ENCODE assay signal across 21 cellular contexts in the genomic region with DNA sequence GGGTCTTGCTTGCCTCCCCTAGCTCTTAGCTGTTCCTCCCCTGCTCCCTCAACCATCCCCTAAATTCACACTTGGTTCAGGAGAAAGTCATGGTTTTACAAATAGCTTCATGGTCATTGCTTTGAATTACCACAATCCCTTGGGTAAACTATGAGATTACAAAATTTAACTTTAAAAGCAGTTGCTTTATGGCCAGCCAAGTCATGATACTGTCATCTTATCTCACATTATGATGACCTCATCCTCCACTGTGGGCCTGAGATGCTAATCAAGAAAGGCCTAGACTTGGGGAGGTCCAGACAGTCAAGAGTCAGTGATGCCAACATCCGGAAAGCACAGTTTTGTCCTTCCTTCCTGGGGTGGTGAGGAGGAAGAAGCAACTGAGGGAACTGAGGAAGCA. TPM values are rescaled to one million over a fixed set of nuclear protein-coding genes. Genes with fewer than 3 reads are reported as not detected.
DNase-seq lines count a peak whose midpoint lies in the region; ATAC-seq and TF ChIP-seq lines count a peak whose summit lies in the region.
"Had no signal": no experiment of that assay in that cellular context is flagged by ENCODE, and none has a peak within 500 bp of the region (broad histone marks: within the 10 kb centered on the region; RNA-seq: fewer than 3 reads in every experiment).

No MANE protein-coding gene starts in this region.

- H3K4me2 ChIP-seq in PC-3 (ENCODE audit: low read length) (peak overlapping the region; percentile 32; the same call in 1 of the 2 replicates), osteoblast (ENCODE audit: insufficient read depth, low read length) (peak overlapping the region; percentile 1), neural progenitor cell (no peak overlapping the region)

- intact Hi-C loops in PC-3 (cut with micrococcal nuclease): no loop called here

- TF ChIP-seq CTCF in HEK293 (tag by site-specific recombination; IDR thresholded peaks at IDR 0.05) (no peak), PC-3 (conservative IDR thresholded peaks at IDR 0.05; ENCODE audit: low read depth, low read length) (no peak), epithelial cell of esophagus (IDR thresholded peaks at IDR 0.05; ENCODE audit: insufficient read depth, low read depth, low read length, missing control alignments) (no peak), osteoblast (IDR thresholded peaks at IDR 0.05; ENCODE audit: extremely low read depth, low read depth, low read length) (no peak), neural progenitor cell (IDR thresholded peaks at IDR 0.05) (no peak)

- H3K27ac ChIP-seq in HEK293 (ENCODE audit: extremely low read depth, low read depth, low read length) (no peak overlapping the region), PC-3 (ENCODE audit: low read length) (peak overlapping the region; percentile 75), osteoblast (ENCODE audit: low read depth, low read length) (peak overlapping the region; percentile 62), neural progenitor cell (no peak overlapping the region)
- H3K27ac ChIP-seq: body of pancreas, right atrium auricular region had no signal

- H3K4me1 ChIP-seq in HEK293 (ENCODE audit: control insufficient read depth, insufficient read depth, low read length) (no peaks in the 10 kb centered on the region), PC-3 (ENCODE audit: insufficient read depth, low read length) (peaks cover 41% of the 10 kb centered on the region), osteoblast (ENCODE audit: insufficient read depth, low read length) (peaks cover 11% of the 10 kb centered on the region), neural progenitor cell (no peaks in the 10 kb centered on the region)
- H3K4me1 ChIP-seq: body of pancreas, right atrium auricular region had no signal

- ATAC-seq in PC-3: peak; percentile 62
- ATAC-seq in GM21367 (IDR thresholded peaks at IDR 0.05; ENCODE audit: unreplicated experiment): no peak
- ATAC-seq: activated CD4-positive, alpha-beta T cell treated with anti-CD3 and anti-CD28 coated beads for 36 hours; body of pancreas; effector memory CD8-positive, alpha-beta T cell had no signal

- H2AFZ ChIP-seq in PC-3 (ENCODE audit: low read length) (0 out of 2 replicates have a peak overlapping the region, but pooled peaks have one; percentile 28), osteoblast (ENCODE audit: low read length) (no peak overlapping the region), neural progenitor cell (replicated peaks) (no peak overlapping the region)

- peaks cover 6% of the 10 kb centered on the region for H3K9me3 Mint-ChIP-seq in neural progenitor cell
- H3K9me3 Mint-ChIP-seq: activated naive CD4-positive, alpha-beta T cell treated with anti-CD3 and anti-CD28 coated beads, Interleukin-2, amount 50 U/mL, for 24 hours; effector memory CD8-positive, alpha-beta T cell had no signal

- no peaks in the 10 kb centered on the region for H3K4me1 Mint-ChIP-seq in neural progenitor cell
- H3K4me1 Mint-ChIP-seq: activated naive CD4-positive, alpha-beta T cell treated with anti-CD3 and anti-CD28 coated beads, Interleukin-2, amount 50 U/mL, for 24 hours; B cell had no signal

- no TSS peak for BruUV-seq in PC-3 (replicated peaks; lab: Mats Ljungman, UMichigan)

- POLR2A ChIA-PET in HEK293 (lab: Yijun Ruan, JAX) (no interaction called here), PC-3 (lab: Charles Lee; ENCODE audit: unreplicated experiment) (no interaction called here)

- no peaks in the 10 kb centered on the region; a peak in 1 of 3 replicates for H3K36me3 ChIP-seq in HEK293 (ENCODE audit: control insufficient read depth in 2 of 2, insufficient read depth in 1 of 2, low read length in 2 of 2)
- H3K36me3 ChIP-seq in PC-3 (ENCODE audit: low read depth, low read length): no peaks in the 10 kb centered on the region
- no peaks in the 10 kb centered on the region for H3K36me3 ChIP-seq in osteoblast (ENCODE audit: insufficient read depth, low read length)
- no peaks in the 10 kb centered on the region for H3K36me3 ChIP-seq in neural progenitor cell
- H3K36me3 ChIP-seq: right atrium auricular region had no signal

- H3K27me3 Mint-ChIP-seq in neural progenitor cell (ENCODE audit: insufficient read depth, low read depth): peaks cover 5% of the 10 kb centered on the region
- H3K27me3 Mint-ChIP-seq: activated CD4-positive, alpha-beta T cell treated with anti-CD3 and anti-CD28 coated beads for 36 hours; activated naive CD4-positive, alpha-beta T cell treated with anti-CD3 and anti-CD28 coated beads, Interleukin-2, amount 50 U/mL, for 24 hours; B cell; effector memory CD8-positive, alpha-beta T cell had no signal

- no peak overlapping the region for H3K4me3 ChIP-seq in HEK293 (ENCODE audit: low read depth, low read length)
- no peak overlapping the region for H3K4me3 ChIP-seq in PC-3 (ENCODE audit: low read length)
- no peak overlapping the region for H3K4me3 ChIP-seq in epithelial cell of esophagus (ENCODE audit: low read length)
- H3K4me3 ChIP-seq in osteoblast (ENCODE audit: insufficient read depth, low read length): no peak overlapping the region
- H3K4me3 ChIP-seq in neural progenitor cell: no peak overlapping the region
- H3K4me3 ChIP-seq: body of pancreas, right atrium auricular region had no signal

- H3K79me2 ChIP-seq in PC-3 (ENCODE audit: low read length): no peaks in the 10 kb centered on the region
- H3K79me2 ChIP-seq in osteoblast (ENCODE audit: insufficient read depth, low read length): no peaks in the 10 kb centered on the region
- H3K79me2 ChIP-seq in neural progenitor cell (ENCODE audit: low read depth): no peaks in the 10 kb centered on the region

- H3K9me2 ChIP-seq in PC-3 (replicated peaks; ENCODE audit: low read length): no peaks in the 10 kb centered on the region

- H4K20me1 ChIP-seq in PC-3 (ENCODE audit: low read length) (no peaks in the 10 kb centered on the region), osteoblast (ENCODE audit: insufficient read depth, low read length) (no peaks in the 10 kb centered on the region), neural progenitor cell (ENCODE audit: low read depth) (no peaks in the 10 kb centered on the region)

- CTCF ChIA-PET in HEK293 (lab: Yijun Ruan, JAX) (interaction anchor here (0.6 kb wide), 1 partner anchor 17 kb away, joined by 3 read pairs; no protein-coding TSS in a partner anchor), PC-3 (lab: Charles Lee) (interaction anchor here (0.6 kb wide), 3 partner anchors 20 to 1242 kb away, joined by 3 to 7 read pairs (median 3); no protein-coding TSS in a partner anchor)

- H3K9me3 ChIP-seq in HEK293 (ENCODE audit: control insufficient read depth, insufficient read depth, low read depth, low read length) (no peaks in the 10 kb centered on the region), PC-3 (ENCODE audit: low read length) (no peaks in the 10 kb centered on the region), osteoblast (ENCODE audit: low read depth, low read length) (no peaks in the 10 kb centered on the region), neural progenitor cell (ENCODE audit: low read depth) (no peaks in the 10 kb centered on the region)
- H3K9me3 ChIP-seq: body of pancreas, right atrium auricular region had no signal

- H3F3A ChIP-seq in PC-3 (ENCODE audit: low read length, unreplicated experiment) (no peaks in the 10 kb centered on the region), neural progenitor cell (ENCODE audit: low read depth) (no peaks in the 10 kb centered on the region)

- no peaks in the 10 kb centered on the region for H3K27me3 ChIP-seq in PC-3 (ENCODE audit: low read length)
- H3K27me3 ChIP-seq in osteoblast (ENCODE audit: insufficient read depth, low read length): no peaks in the 10 kb centered on the region
- no peaks in the 10 kb centered on the region for H3K27me3 ChIP-seq in neural progenitor cell
- H3K27me3 ChIP-seq: body of pancreas, right atrium auricular region had no signal

- DNase-seq in PC-3 (peak; percentile 79), epithelial cell of esophagus (ENCODE audit: low read depth) (peak; percentile 14), osteoblast (ENCODE audit: insufficient read length, low spot score, missing footprints) (no peak), Ammon's horn (ENCODE audit: low spot score) (no peak), neural progenitor cell (ENCODE audit: low spot score) (no peak)
- DNase-seq: activated CD4-positive, alpha-beta T cell treated with anti-CD3 and anti-CD28 coated beads for 36 hours; body of pancreas; effector memory CD8-positive, alpha-beta T cell; hypothalamus; KG1; NCI-H1930; stimulated activated CD8-positive, alpha-beta memory T cell treated with anti-CD3 and anti-CD28 coated beads, Interleukin-4, amount 100 ng/mL, for 48 hours; SW 1271 had no signal

- no peak overlapping the region for H3K4me3 Mint-ChIP-seq in neural progenitor cell
- H3K4me3 Mint-ChIP-seq: activated CD4-positive, alpha-beta T cell treated with anti-CD3 and anti-CD28 coated beads for 36 hours; activated naive CD4-positive, alpha-beta T cell treated with anti-CD3 and anti-CD28 coated beads, Interleukin-2, amount 50 U/mL, for 24 hours; B cell; effector memory CD8-positive, alpha-beta T cell had no signal

- peak overlapping the region; percentile 19; the same call in 1 of the 2 replicates for H3K9ac ChIP-seq in PC-3 (ENCODE audit: low read length)
- no peak overlapping the region for H3K9ac ChIP-seq in neural progenitor cell

- H3K27ac Mint-ChIP-seq in neural progenitor cell: no peak overlapping the region
- H3K27ac Mint-ChIP-seq: activated CD4-positive, alpha-beta T cell treated with anti-CD3 and anti-CD28 coated beads for 36 hours; activated naive CD4-positive, alpha-beta T cell treated with anti-CD3 and anti-CD28 coated beads, Interleukin-2, amount 50 U/mL, for 24 hours; B cell; effector memory CD8-positive, alpha-beta T cell had no signal

- H3K36me3 Mint-ChIP-seq in neural progenitor cell: no peaks in the 10 kb centered on the region

TF ChIP-seq in HEK293, 187 proteins besides CTCF, POLR2A, EP300 and RAD21 (continues in another document):
- TF ChIP-seq, protein P1, sequence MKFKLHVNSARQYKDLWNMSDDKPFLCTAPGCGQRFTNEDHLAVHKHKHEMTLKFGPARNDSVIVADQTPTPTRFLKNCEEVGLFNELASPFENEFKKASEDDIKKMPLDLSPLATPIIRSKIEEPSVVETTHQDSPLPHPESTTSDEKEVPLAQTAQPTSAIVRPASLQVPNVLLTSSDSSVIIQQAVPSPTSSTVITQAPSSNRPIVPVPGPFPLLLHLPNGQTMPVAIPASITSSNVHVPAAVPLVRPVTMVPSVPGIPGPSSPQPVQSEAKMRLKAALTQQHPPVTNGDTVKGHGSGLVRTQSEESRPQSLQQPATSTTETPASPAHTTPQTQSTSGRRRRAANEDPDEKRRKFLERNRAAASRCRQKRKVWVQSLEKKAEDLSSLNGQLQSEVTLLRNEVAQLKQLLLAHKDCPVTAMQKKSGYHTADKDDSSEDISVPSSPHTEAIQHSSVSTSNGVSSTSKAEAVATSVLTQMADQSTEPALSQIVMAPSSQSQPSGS (tag by site-specific recombination; IDR thresholded peaks at IDR 0.05; ENCODE audit: low read depth): peak; percentile 76

RNA-seq across cellular contexts. Expression of gene FGF16, which starts 10.5 kb away (rescaled TPM):
- not detected in 2 replicates for total RNA-seq in PC-3 (2014; rRNA removed)
- under 0.01 and 0.36 TPM in 2 replicates for total RNA-seq in osteoblast
- not detected in 2 replicates for total RNA-seq in neural progenitor cell (ENCODE audit: low replicate concordance)
- total RNA-seq: activated CD4-positive, alpha-beta T cell treated with anti-CD3 and anti-CD28 coated beads for 36 hours; B cell; body of pancreas; kidney epithelial cell; NCI-H460; osteocyte; right atrium auricular region had no signal

Comparison
In these comparisons a context has a peak if more than half of its experiments do, and no peak if none do; other contexts are left out.
1. H3K27ac ChIP-seq: peak in PC-3 (single experiment) and osteoblast (single experiment); none in HEK293 (single experiment) and neural progenitor cell (single experiment).
2. DNase-seq: peak in PC-3 (single experiment) and epithelial cell of esophagus (single experiment); none in osteoblast (single experiment), Ammon's horn (single experiment) and neural progenitor cell (single experiment).